18 cellular contexts compared by ENCODE assay signal in the genomic region with DNA sequence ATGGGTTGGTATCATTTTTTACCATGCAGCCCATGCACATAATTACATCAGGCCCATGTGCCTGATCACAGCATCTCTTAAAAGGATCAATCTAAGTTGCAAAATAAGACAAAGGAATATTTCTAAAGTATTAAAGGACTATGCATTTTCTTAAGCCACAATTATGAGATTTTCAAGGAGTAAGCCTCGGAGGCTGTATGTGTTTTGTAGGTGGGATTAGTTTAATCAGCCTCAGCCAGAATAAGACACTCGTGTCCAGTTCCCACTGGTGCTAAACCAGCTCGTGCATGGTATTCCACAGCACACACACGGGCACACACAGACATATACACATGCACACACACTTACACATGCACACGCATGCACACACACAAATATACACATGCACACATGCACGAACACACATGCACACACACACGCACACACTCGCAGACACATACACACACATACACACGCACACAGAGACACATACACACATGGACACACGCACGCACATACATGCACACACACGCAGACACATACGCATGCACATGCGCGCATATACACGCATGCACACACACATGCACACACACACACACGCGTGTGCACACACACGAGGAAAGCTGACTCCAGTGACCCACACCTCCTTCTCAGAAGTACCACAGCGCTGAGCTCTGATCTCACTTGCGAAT.
"Had no signal": no experiment of that assay in that cellular context is flagged by ENCODE, and none has a peak within 500 bp of the region (broad histone marks: within the 10 kb centered on the region; RNA-seq: fewer than 3 reads in every experiment).

No MANE protein-coding gene starts in this region.

- H3K27ac Mint-ChIP-seq: activated CD8-positive, alpha-beta T cell treated with anti-CD3 and anti-CD28 coated beads for 36 hours; activated naive CD8-positive, alpha-beta T cell treated with anti-CD3 and anti-CD28 coated beads, Interleukin-2, amount 10 ng/mL, durations not matched to agents 7 days and 5 days; activated T-cell treated with anti-CD3 and anti-CD28 coated beads, Interleukin-2, amount 50 U/mL, for 24 hours; activated T-helper 2 cell treated with anti-CD3 and anti-CD28 coated beads, Interferon-gamma antibody, Interleukin-2, Interleukin-4, amounts not matched to agents 10 μg/mL and 5 μg/mL and 100 μg/mL, durations not matched to agents 14 hours and 24 hours and 36 hours; effector memory CD8-positive, alpha-beta T cell; progenitor cell of endocrine pancreas; T-helper 2 cell treated with Interferon-gamma antibody and Interleukin-4, amounts not matched to agents 5 μg/mL and 100 μg/mL, for 36 hours had no signal

- H3K9me3 ChIP-seq: esophagus squamous epithelium, stomach, thoracic aorta, upper lobe of right lung had no signal

- FAIRE-seq: TTC549 had no signal

- H3K36me3 ChIP-seq: esophagus squamous epithelium, stomach, thoracic aorta, upper lobe of right lung had no signal

- H3K4me1 Mint-ChIP-seq: activated naive CD8-positive, alpha-beta T cell treated with anti-CD3 and anti-CD28 coated beads, Interleukin-2, amount 10 ng/mL, durations not matched to agents 7 days and 5 days; naive thymus-derived CD8-positive, alpha-beta T cell had no signal

- H3K27me3 ChIP-seq: upper lobe of right lung had no signal

- H3K27ac ChIP-seq: thoracic aorta, upper lobe of right lung had no signal

- H3K36me3 Mint-ChIP-seq: activated naive CD8-positive, alpha-beta T cell treated with anti-CD3 and anti-CD28 coated beads, Interleukin-2, amount 10 ng/mL, durations not matched to agents 7 days and 5 days; naive thymus-derived CD8-positive, alpha-beta T cell had no signal

- H3K4me3 ChIP-seq: esophagus squamous epithelium, stomach, thoracic aorta, upper lobe of right lung had no signal

- H3K4me3 Mint-ChIP-seq: activated CD8-positive, alpha-beta T cell treated with anti-CD3 and anti-CD28 coated beads for 36 hours; activated naive CD8-positive, alpha-beta T cell treated with anti-CD3 and anti-CD28 coated beads, Interleukin-2, amount 10 ng/mL, durations not matched to agents 7 days and 5 days; activated T-cell treated with anti-CD3 and anti-CD28 coated beads, Interleukin-2, amount 50 U/mL, for 24 hours; effector memory CD8-positive, alpha-beta T cell; naive thymus-derived CD8-positive, alpha-beta T cell; T-helper 2 cell treated with Interferon-gamma antibody and Interleukin-4, amounts not matched to agents 5 μg/mL and 100 μg/mL, for 36 hours had no signal

- H3K9me3 Mint-ChIP-seq: activated CD8-positive, alpha-beta T cell treated with anti-CD3 and anti-CD28 coated beads for 36 hours; activated naive CD8-positive, alpha-beta T cell treated with anti-CD3 and anti-CD28 coated beads, Interleukin-2, amount 10 ng/mL, durations not matched to agents 7 days and 5 days; activated T-cell treated with anti-CD3 and anti-CD28 coated beads, Interleukin-2, amount 50 U/mL, for 24 hours; activated T-helper 2 cell treated with anti-CD3 and anti-CD28 coated beads, Interferon-gamma antibody, Interleukin-2, Interleukin-4, amounts not matched to agents 10 μg/mL and 5 μg/mL and 100 μg/mL, durations not matched to agents 14 hours and 24 hours and 36 hours; effector memory CD8-positive, alpha-beta T cell; naive thymus-derived CD8-positive, alpha-beta T cell; T-helper 2 cell treated with Interferon-gamma antibody and Interleukin-4, amounts not matched to agents 5 μg/mL and 100 μg/mL, for 36 hours had no signal

- DNase-seq: activated CD4-positive, alpha-beta T cell treated with anti-CD3 and anti-CD28 coated beads for 48 hours; activated CD4-positive, CD25-positive, alpha-beta regulatory T cell; activated CD8-positive, alpha-beta T cell treated with anti-CD3 and anti-CD28 coated beads for 36 hours; activated naive CD4-positive, alpha-beta T cell treated with Interleukin-2 at 50 U/mL for 16 hours; activated T-cell treated with anti-CD3 and anti-CD28 coated beads, Interleukin-2, amount 50 U/mL, for 24 hours; amygdala; effector memory CD8-positive, alpha-beta T cell; esophagus squamous epithelium; naive thymus-derived CD8-positive, alpha-beta T cell; occipital lobe; stomach had no signal
